Comparison of ENCODE assay signal across 29 cellular contexts in genomic region chr12:127431177-127431576, GRCh38.
"Had no signal": no experiment of that assay in that cellular context is flagged by ENCODE, and none has a peak within 500 bp of the region (broad histone marks: within the 10 kb centered on the region; RNA-seq: fewer than 3 reads in every experiment).

No MANE protein-coding gene starts in this region.

- H3K4me1 ChIP-seq: pancreas, psoas muscle, right lobe of liver, sigmoid colon, suprapubic skin, testis, tibial artery, transverse colon, vagina had no signal

- H3K27me3 ChIP-seq: neutrophil, right lobe of liver, sigmoid colon, suprapubic skin, testis, tibial artery, transverse colon, vagina had no signal

- H3K9me3 ChIP-seq: neutrophil, pancreas, psoas muscle, right lobe of liver, sigmoid colon, suprapubic skin, testis, tibial artery, transverse colon, vagina had no signal

- FAIRE-seq: pancreas, small intestine, urothelium cell line had no signal

- H3K4me3 Mint-ChIP-seq: naive B cell; natural killer cell treated with Interleukin-12 subunit alpha and Interleukin-12 subunit beta and Interleukin-15 and Interleukin-18, amount 100 ng/mL, for 72 hours; nephron progenitor cell; neural crest cell; stimulated activated effector memory CD8-positive, alpha-beta T cell treated with anti-CD3 and anti-CD28 coated beads, Interleukin-12 subunit alpha, Interleukin-12 subunit beta, amount 100 ng/mL, for 72 hours; stimulated activated naive CD8-positive, alpha-beta T cell treated with anti-CD3 and anti-CD28 coated beads, Interleukin-15, amount 100 ng/mL, for 72 hours; type B pancreatic cell had no signal

- H3K36me3 ChIP-seq: neutrophil, pancreas, right lobe of liver, sigmoid colon, suprapubic skin, tibial artery, transverse colon, vagina had no signal

- H3K27ac Mint-ChIP-seq: naive B cell; naive thymus-derived CD8-positive, alpha-beta T cell; natural killer cell treated with Interleukin-12 subunit alpha and Interleukin-12 subunit beta and Interleukin-15 and Interleukin-18, amount 100 ng/mL, for 72 hours; nephron progenitor cell; progenitor cell of endocrine pancreas; stimulated activated effector memory CD8-positive, alpha-beta T cell treated with anti-CD3 and anti-CD28 coated beads, Interleukin-12 subunit alpha, Interleukin-12 subunit beta, amount 100 ng/mL, for 72 hours; stimulated activated naive CD8-positive, alpha-beta T cell treated with anti-CD3 and anti-CD28 coated beads, Interleukin-15, amount 100 ng/mL, for 72 hours; type B pancreatic cell had no signal

- ATAC-seq: naive thymus-derived CD8-positive, alpha-beta T cell; natural killer cell treated with Interleukin-12 subunit alpha and Interleukin-12 subunit beta and Interleukin-15 and Interleukin-18, amount 100 ng/mL, for 72 hours; pancreas; psoas muscle; right cardiac atrium; stimulated activated naive CD8-positive, alpha-beta T cell treated with anti-CD3 and anti-CD28 coated beads, Interleukin-15, amount 100 ng/mL, for 72 hours; stimulated activated naive CD8-positive, alpha-beta T cell treated with anti-CD3 and anti-CD28 coated beads, Interleukin-15, Interleukin-2, amounts not matched to agents 100 U/mL and 50 U/mL, for 24 hours had no signal

- H3K36me3 Mint-ChIP-seq: naive B cell; naive thymus-derived CD8-positive, alpha-beta T cell; natural killer cell treated with Interleukin-12 subunit alpha and Interleukin-12 subunit beta and Interleukin-15 and Interleukin-18, amount 100 ng/mL, for 72 hours; stimulated activated effector memory CD8-positive, alpha-beta T cell treated with anti-CD3 and anti-CD28 coated beads, Interleukin-12 subunit alpha, Interleukin-12 subunit beta, amount 100 ng/mL, for 72 hours; type B pancreatic cell had no signal

- H3K27me3 Mint-ChIP-seq: naive B cell; stimulated activated naive CD8-positive, alpha-beta T cell treated with anti-CD3 and anti-CD28 coated beads, Interleukin-15, amount 100 ng/mL, for 72 hours had no signal

- H3K4me1 Mint-ChIP-seq: naive B cell; neural crest cell; stimulated activated effector memory CD8-positive, alpha-beta T cell treated with anti-CD3 and anti-CD28 coated beads, Interleukin-12 subunit alpha, Interleukin-12 subunit beta, amount 100 ng/mL, for 72 hours; stimulated activated naive CD8-positive, alpha-beta T cell treated with anti-CD3 and anti-CD28 coated beads, Interleukin-15, amount 100 ng/mL, for 72 hours had no signal

- H3K9me3 Mint-ChIP-seq: nephron progenitor cell, neural crest cell, type B pancreatic cell had no signal

- H3K27ac ChIP-seq: neutrophil, pancreas, psoas muscle, right lobe of liver, sigmoid colon, suprapubic skin, testis, tibial artery, transverse colon, vagina had no signal

- DNase-seq: naive B cell; naive thymus-derived CD8-positive, alpha-beta T cell; nephron progenitor cell; nucleus accumbens; pancreas; psoas muscle; right cardiac atrium; right lobe of liver; sigmoid colon; small intestine; stimulated activated CD4-positive, alpha-beta T cell treated with anti-CD3 and anti-CD28 coated beads, Interleukin-1b, Interleukin-23, amount 100 ng/mL, for 48 hours; stimulated activated CD4-positive, alpha-beta T cell treated with anti-CD3 and anti-CD28 coated beads, Interleukin-4, amount 100 ng/mL, for 1 hour; stimulated activated CD4-positive, alpha-beta T cell treated with anti-CD3 and anti-CD28 coated beads, Interleukin-4, amount 100 ng/mL, for 4 hours; stimulated activated naive CD4-positive, alpha-beta T cell; stimulated activated naive CD8-positive, alpha-beta T cell treated with anti-CD3 and anti-CD28 coated beads, Interleukin-15, amount 100 ng/mL, for 72 hours; stimulated activated naive CD8-positive, alpha-beta T cell treated with anti-CD3 and anti-CD28 coated beads, Interleukin-15, Interleukin-2, amounts not matched to agents 100 U/mL and 50 U/mL, for 24 hours; substantia nigra; testis; tibial artery; transverse colon had no signal

- H3K4me3 ChIP-seq: pancreas, psoas muscle, right lobe of liver, sigmoid colon, suprapubic skin, testis, tibial artery, transverse colon, vagina had no signal
